Comparison of ENCODE assay signal across 28 cellular contexts in the genomic region with DNA sequence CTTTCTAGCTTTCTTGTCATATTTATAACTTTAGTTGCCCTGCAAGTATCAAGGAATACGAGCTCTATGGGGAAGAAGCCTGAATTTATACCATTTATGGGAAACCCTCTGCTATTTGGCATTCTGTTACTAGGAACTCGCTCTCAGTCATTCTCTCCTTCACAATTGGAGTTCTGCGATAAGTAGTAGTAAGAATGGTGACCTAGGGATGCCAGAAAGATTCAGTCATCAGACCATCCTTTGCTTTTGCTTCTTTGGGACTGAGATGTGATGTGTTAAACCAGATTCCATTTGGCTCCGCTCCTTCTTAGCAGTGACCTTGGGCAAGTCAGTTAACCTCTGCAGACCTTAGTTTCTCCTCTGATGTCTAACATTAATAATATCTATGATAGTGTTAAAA.
"Had no signal": no experiment of that assay in that cellular context is flagged by ENCODE, and none has a peak within 500 bp of the region (broad histone marks: within the 10 kb centered on the region; RNA-seq: fewer than 3 reads in every experiment).

No MANE protein-coding gene starts in this region.

- H3K9me3 ChIP-seq: ovary, thyroid gland had no signal

- H3K4me2 ChIP-seq: hepatocyte, smooth muscle cell had no signal

- H3K36me3 ChIP-seq: left lung, ovary, thyroid gland had no signal

- H3K4me1 Mint-ChIP-seq: naive thymus-derived CD8-positive, alpha-beta T cell; stimulated activated naive CD8-positive, alpha-beta T cell treated with anti-CD3 and anti-CD28 coated beads, Interleukin-15, amount 100 ng/mL, for 72 hours had no signal

- DNase-seq: cerebellar nuclear complex; effector CD8-positive, alpha-beta T cell; endodermal cell; foreskin keratinocyte; heart left ventricle; left cardiac atrium; naive thymus-derived CD8-positive, alpha-beta T cell; occipital lobe; posterior cingulate gyrus; retina; stimulated activated CD4-positive, alpha-beta T cell treated with anti-CD3 and anti-CD28 coated beads, Interleukin-12 subunit alpha, Interleukin-12 subunit beta, amount 100 ng/mL, for 4 hours; stimulated activated CD4-positive, alpha-beta T cell treated with anti-CD3 and anti-CD28 coated beads, Interleukin-1b, Interleukin-23, amount 100 ng/mL, for 48 hours; stimulated activated CD4-positive, alpha-beta T cell treated with anti-CD3 and anti-CD28 coated beads, Interleukin-4, amount 100 ng/mL, for 1 hour; stimulated activated CD8-positive, alpha-beta memory T cell treated with anti-CD3 and anti-CD28 coated beads, Interleukin-4, amount 100 ng/mL, for 48 hours; stimulated activated naive CD4-positive, alpha-beta T cell; stimulated activated naive CD8-positive, alpha-beta T cell treated with anti-CD3 and anti-CD28 coated beads, Interleukin-15, amount 100 ng/mL, for 72 hours; thyroid gland had no signal

- H3K4me3 ChIP-seq: gastroesophageal sphincter, heart left ventricle, hepatocyte, left lung, ovary, smooth muscle cell, thyroid gland had no signal

- H3K27ac Mint-ChIP-seq: dendritic cell treated with granulocyte-macrophage colony-stimulating factor and Interleukin-4, amounts not matched to agents 40 ng/mL and 50 ng/mL, for 4 days; endodermal cell; naive thymus-derived CD8-positive, alpha-beta T cell; stimulated activated naive CD8-positive, alpha-beta T cell treated with anti-CD3 and anti-CD28 coated beads, Interleukin-15, amount 100 ng/mL, for 72 hours had no signal

- H3K27me3 Mint-ChIP-seq: dendritic cell treated with granulocyte-macrophage colony-stimulating factor and Interleukin-4, amounts not matched to agents 40 ng/mL and 50 ng/mL, for 4 days; naive thymus-derived CD8-positive, alpha-beta T cell; stimulated activated naive CD8-positive, alpha-beta T cell treated with anti-CD3 and anti-CD28 coated beads, Interleukin-15, amount 100 ng/mL, for 72 hours; type B pancreatic cell had no signal

- ATAC-seq: esophagus mucosa; foreskin keratinocyte; gastroesophageal sphincter; heart left ventricle; left cardiac atrium; left lung; naive thymus-derived CD8-positive, alpha-beta T cell; stimulated activated naive CD8-positive, alpha-beta T cell treated with anti-CD3 and anti-CD28 coated beads, Interleukin-15, amount 100 ng/mL, for 72 hours had no signal

- H3K79me2 ChIP-seq: hepatocyte had no signal

- H3K27ac ChIP-seq: epithelial cell of prostate, foreskin keratinocyte, gastroesophageal sphincter, heart left ventricle, hepatocyte, left lung, ovary, thyroid gland had no signal

- H3K4me3 Mint-ChIP-seq: dendritic cell treated with granulocyte-macrophage colony-stimulating factor and Interleukin-4, amounts not matched to agents 40 ng/mL and 50 ng/mL, for 4 days; endodermal cell; naive thymus-derived CD8-positive, alpha-beta T cell; stimulated activated naive CD8-positive, alpha-beta T cell treated with anti-CD3 and anti-CD28 coated beads, Interleukin-15, amount 100 ng/mL, for 72 hours; type B pancreatic cell had no signal

- H3K4me1 ChIP-seq: foreskin keratinocyte, thyroid gland had no signal

- FAIRE-seq: colon, islet of Langerhans had no signal

- H2AFZ ChIP-seq: hepatocyte had no signal

- H3K27me3 ChIP-seq: foreskin keratinocyte, gastroesophageal sphincter, heart left ventricle, hepatocyte, left lung, ovary, thyroid gland had no signal
